ENCODE assay signal across 1 cellular context in the genomic region with DNA sequence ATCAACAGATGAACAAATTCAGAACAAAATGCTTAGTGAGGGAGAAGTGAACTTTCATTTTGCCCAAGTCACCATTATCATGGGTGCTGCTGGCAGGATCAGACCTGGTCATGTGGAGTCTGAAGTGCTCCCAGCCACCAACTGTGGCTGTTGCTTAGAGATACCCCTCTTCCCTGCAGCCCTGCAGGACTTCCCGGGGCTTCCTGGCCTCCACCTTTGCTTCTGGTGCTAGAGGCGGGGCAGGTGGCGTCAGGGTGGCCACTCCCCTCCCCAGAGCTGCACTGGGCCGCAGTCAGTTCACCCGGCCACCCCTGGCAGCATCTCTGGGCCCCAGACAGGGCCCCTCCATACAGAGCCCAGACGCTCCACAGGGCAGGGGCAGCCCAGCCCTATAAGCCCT.
TF ChIP-seq lines count a peak whose summit lies in the region.

No MANE protein-coding gene starts in this region.

TF ChIP-seq in GM12878, 131 proteins besides CTCF, POLR2A, EP300 and RAD21 (continued from another document):
- TF ChIP-seq KLF5 (IDR thresholded peaks at IDR 0.05; ENCODE audit: partially characterized antibody) (no peak), MYB (IDR thresholded peaks at IDR 0.05; ENCODE audit: borderline replicate concordance, low read depth, low read length) (no peak)
